In the genomic region with DNA sequence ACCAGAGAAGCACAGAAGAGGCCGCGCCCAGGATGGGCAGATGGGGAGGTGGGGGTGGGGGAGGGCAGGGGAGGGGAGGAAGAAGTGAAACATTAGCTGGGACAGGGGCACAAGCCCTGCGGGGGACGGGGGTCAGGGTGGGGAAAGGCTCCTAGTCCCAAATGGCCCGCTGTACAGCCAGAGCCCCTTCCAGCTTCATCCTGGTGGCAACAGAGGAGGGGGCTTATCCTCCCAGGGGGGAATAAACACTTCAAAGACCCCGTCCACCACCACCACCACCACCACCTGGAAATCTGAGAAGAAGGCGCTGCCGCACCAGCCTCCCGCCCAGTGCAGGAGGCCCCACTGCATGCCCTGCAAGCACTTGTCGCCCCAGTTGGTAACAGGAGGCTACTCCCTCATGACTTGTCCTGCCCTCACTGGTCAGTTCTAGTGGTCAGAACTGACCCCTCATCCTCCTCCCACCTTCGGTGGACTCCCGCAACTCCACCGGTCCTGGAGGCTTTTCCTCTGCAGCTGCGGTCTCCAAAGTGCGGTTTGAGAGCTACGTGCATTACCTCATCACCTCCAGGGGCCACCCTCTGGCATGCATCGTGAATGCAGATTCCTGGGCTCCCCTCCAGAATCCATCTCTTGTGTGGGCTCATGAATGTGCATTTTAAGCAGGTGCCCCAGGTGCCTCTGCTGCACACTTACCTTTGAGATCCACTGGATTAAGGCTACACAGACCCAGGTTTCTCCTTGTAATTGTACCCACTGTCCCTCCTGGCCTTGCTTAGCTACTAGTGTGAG, we compare ENCODE assay signal across 25 cellular contexts.
DNase-seq lines count a peak whose midpoint lies in the region; ATAC-seq and TF ChIP-seq lines count a peak whose summit lies in the region.
"Had no signal": no experiment of that assay in that cellular context is flagged by ENCODE, and none has a peak within 500 bp of the region (broad histone marks: within the 10 kb centered on the region; RNA-seq: fewer than 3 reads in every experiment).

No MANE protein-coding gene starts in this region.

- 83% methylated on average over 17 of the region's 17 CpGs for WGBS in SK-N-SH (ENCODE audit: low lambda C conversion rate)

- POLR2A ChIA-PET in SK-N-SH (lab: Yijun Ruan, JAX), result no interaction called here
- POLR2A ChIA-PET in naive thymus-derived CD8-positive, alpha-beta T cell (lab: Charles Lee), result no interaction called here

- H3K4me1 Mint-ChIP-seq in naive thymus-derived CD8-positive, alpha-beta T cell, result no peaks in the 10 kb centered on the region
- H3K4me1 Mint-ChIP-seq: activated naive CD8-positive, alpha-beta T cell treated with anti-CD3 and anti-CD28 coated beads, Interleukin-2, amount 10 ng/mL, durations not matched to agents 7 days and 5 days; B cell; stimulated activated effector memory CD8-positive, alpha-beta T cell treated with anti-CD3 and anti-CD28 coated beads, Interleukin-12 subunit alpha, Interleukin-12 subunit beta, amount 100 ng/mL, for 72 hours had no signal

- no peaks in the 10 kb centered on the region for H3K9me3 ChIP-seq in SK-N-SH
- H3K9me3 ChIP-seq: transverse colon had no signal

- H3K4me3 Mint-ChIP-seq in naive thymus-derived CD8-positive, alpha-beta T cell, result no peak overlapping the region
- H3K4me3 Mint-ChIP-seq: activated naive CD8-positive, alpha-beta T cell treated with anti-CD3 and anti-CD28 coated beads, Interleukin-2, amount 10 ng/mL, durations not matched to agents 7 days and 5 days; activated T-cell treated with anti-CD3 and anti-CD28 coated beads, Interleukin-2, amount 50 U/mL, for 24 hours; B cell; CD8-positive, alpha-beta T cell; effector memory CD8-positive, alpha-beta T cell; HFFc6; stimulated activated effector memory CD8-positive, alpha-beta T cell treated with anti-CD3 and anti-CD28 coated beads, Interleukin-12 subunit alpha, Interleukin-12 subunit beta, amount 100 ng/mL, for 72 hours had no signal

- peaks cover 4% of the 10 kb centered on the region for H3F3A ChIP-seq in SK-N-SH (replicated peaks; ENCODE audit: insufficient read depth)

- H3K27me3 ChIP-seq in SK-N-SH (ENCODE audit: insufficient read depth), result no peaks in the 10 kb centered on the region; the same call in 1 of the 2 replicates

- intact Hi-C loops in sciatic nerve (cut with DNase I), result no loop called here

- no peak for DNase-seq in SK-N-SH
- DNase-seq in NCI-H69 (lab: John Stamatoyannopoulos, UW), result peak; percentile 60
- peak; percentile 55 for DNase-seq in left kidney (ENCODE audit: low read depth, low spot score)
- DNase-seq in sciatic nerve (ENCODE audit: low spot score), result no peak
- DNase-seq in naive thymus-derived CD8-positive, alpha-beta T cell, result no peak
- DNase-seq: ACHN; activated gamma-delta T cell; activated naive CD8-positive, alpha-beta T cell treated with anti-CD3 and anti-CD28 coated beads, Interleukin-2, amount 10 ng/mL, durations not matched to agents 7 days and 5 days; activated T-cell treated with anti-CD3 and anti-CD28 coated beads, Interleukin-2, amount 50 U/mL, for 24 hours; aorta; CD8-positive, alpha-beta T cell; effector memory CD8-positive, alpha-beta T cell; glutamatergic neuron; HFFc6; NCI-H1092; NCI-H1694; NCI-H524 treated with DMSO at 0.1 percent for 48 hours; transverse colon had no signal

- CTCF ChIA-PET in SK-N-SH (lab: Yijun Ruan, JAX), result interaction anchor here (0.7 to 7.8 kb wide), 8 partner anchors 12 to 201 kb away, joined by 3 to 57 read pairs (median 4); a partner anchor contains a TSS

- H3K79me2 ChIP-seq in SK-N-SH (ENCODE audit: insufficient read depth), result no peaks in the 10 kb centered on the region

- H3K4me1 ChIP-seq in SK-N-SH (ENCODE audit: control insufficient read depth in 1 of 2, insufficient read depth in 2 of 2, low read depth in 1 of 2, low read length in 1 of 2), result no peaks in the 10 kb centered on the region
- H3K4me1 ChIP-seq: transverse colon had no signal

- H3K27ac Mint-ChIP-seq in naive thymus-derived CD8-positive, alpha-beta T cell, result no peak overlapping the region
- H3K27ac Mint-ChIP-seq: activated naive CD8-positive, alpha-beta T cell treated with anti-CD3 and anti-CD28 coated beads, Interleukin-2, amount 10 ng/mL, durations not matched to agents 7 days and 5 days; activated T-cell treated with anti-CD3 and anti-CD28 coated beads, Interleukin-2, amount 50 U/mL, for 24 hours; B cell; CD8-positive, alpha-beta T cell; effector memory CD8-positive, alpha-beta T cell; HFFc6; stimulated activated effector memory CD8-positive, alpha-beta T cell treated with anti-CD3 and anti-CD28 coated beads, Interleukin-12 subunit alpha, Interleukin-12 subunit beta, amount 100 ng/mL, for 72 hours had no signal

- H3K36me3 ChIP-seq in SK-N-SH (replicated peaks in 1 of 2; ENCODE audit: control insufficient read depth in 1 of 2, insufficient read depth in 2 of 2, low read length in 1 of 2), result no peaks in the 10 kb centered on the region
- H3K36me3 ChIP-seq: transverse colon had no signal

- H3K27ac ChIP-seq in SK-N-SH (ENCODE audit: low read depth in 2 of 2, low read length in 1 of 2), result no peak overlapping the region
- H3K27ac ChIP-seq: coronary artery, transverse colon had no signal

- H3K36me3 Mint-ChIP-seq in naive thymus-derived CD8-positive, alpha-beta T cell, result no peaks in the 10 kb centered on the region
- H3K36me3 Mint-ChIP-seq: activated naive CD8-positive, alpha-beta T cell treated with anti-CD3 and anti-CD28 coated beads, Interleukin-2, amount 10 ng/mL, durations not matched to agents 7 days and 5 days; CD8-positive, alpha-beta T cell; stimulated activated effector memory CD8-positive, alpha-beta T cell treated with anti-CD3 and anti-CD28 coated beads, Interleukin-12 subunit alpha, Interleukin-12 subunit beta, amount 100 ng/mL, for 72 hours had no signal

- peak; percentile 24; the same call in 1 of the 3 replicates for ATAC-seq in SK-N-SH treated with all-trans-retinoic acid at 6 μM for 48 hours
- peak; percentile 24 for ATAC-seq in sciatic nerve
- no peak for ATAC-seq in GM18520 (IDR thresholded peaks at IDR 0.05; ENCODE audit: unreplicated experiment)
- no peak for ATAC-seq in HG03108 (IDR thresholded peaks at IDR 0.05; ENCODE audit: unreplicated experiment)
- no peak for ATAC-seq in naive thymus-derived CD8-positive, alpha-beta T cell
- ATAC-seq: CD8-positive, alpha-beta T cell; effector memory CD8-positive, alpha-beta T cell; GM12878; stimulated activated effector memory CD8-positive, alpha-beta T cell treated with anti-CD3 and anti-CD28 coated beads, Interleukin-12 subunit alpha, Interleukin-12 subunit beta, amount 100 ng/mL, for 72 hours had no signal

- H3K27me3 Mint-ChIP-seq in naive thymus-derived CD8-positive, alpha-beta T cell, result peaks cover 4 to 54% (median 25%) of the 10 kb centered on the region in 5 donors

- no peak for TF ChIP-seq RAD21 in SK-N-SH (IDR thresholded peaks at IDR 0.05; ENCODE audit: low read length)

- H4K20me1 ChIP-seq in SK-N-SH (ENCODE audit: insufficient read depth), result no peaks in the 10 kb centered on the region

- H3K4me3 ChIP-seq in SK-N-SH (ENCODE audit: low read depth in 2 of 2, low read length in 1 of 2), result no peak overlapping the region
- H3K4me3 ChIP-seq: coronary artery, GM12878, transverse colon had no signal

- no peaks in the 10 kb centered on the region for H3K9me2 ChIP-seq in SK-N-SH

- no peak for TF ChIP-seq CTCF in SK-N-SH (IDR thresholded peaks at IDR 0.05)

- no peak overlapping the region for H2AFZ ChIP-seq in SK-N-SH (ENCODE audit: low read depth)

- no peak overlapping the region for H3K4me2 ChIP-seq in SK-N-SH

- H3K9ac ChIP-seq in SK-N-SH, result no peak overlapping the region

- no peaks in the 10 kb centered on the region for H3K9me3 Mint-ChIP-seq in naive thymus-derived CD8-positive, alpha-beta T cell
- H3K9me3 Mint-ChIP-seq: activated naive CD8-positive, alpha-beta T cell treated with anti-CD3 and anti-CD28 coated beads, Interleukin-2, amount 10 ng/mL, durations not matched to agents 7 days and 5 days; activated T-cell treated with anti-CD3 and anti-CD28 coated beads, Interleukin-2, amount 50 U/mL, for 24 hours; CD8-positive, alpha-beta T cell; effector memory CD8-positive, alpha-beta T cell; HFFc6; stimulated activated effector memory CD8-positive, alpha-beta T cell treated with anti-CD3 and anti-CD28 coated beads, Interleukin-12 subunit alpha, Interleukin-12 subunit beta, amount 100 ng/mL, for 72 hours had no signal

- no peak for TF ChIP-seq EP300 in SK-N-SH (IDR thresholded peaks at IDR 0.05; ENCODE audit: borderline replicate concordance in 1 of 2, low read depth in 1 of 2, low read length in 1 of 2)

TF ChIP-seq in SK-N-SH treated with all-trans-retinoic acid at 6 μM for 48 hours, 23 proteins besides CTCF, POLR2A, EP300 and RAD21 (continues in another document):
- TF ChIP-seq ESRRG (CRISPR knock-in tag; IDR thresholded peaks at IDR 0.05), result no peak
- TF ChIP-seq OSR1 (CRISPR knock-in tag; IDR thresholded peaks at IDR 0.05), result no peak
- TF ChIP-seq ZC3H10 (CRISPR knock-in tag; IDR thresholded peaks at IDR 0.05), result no peak
- TF ChIP-seq PPARA (CRISPR knock-in tag; IDR thresholded peaks at IDR 0.05; ENCODE audit: borderline replicate concordance), result no peak
- TF ChIP-seq ZNF8 (CRISPR knock-in tag; IDR thresholded peaks at IDR 0.05), result no peak
- no peak for TF ChIP-seq ZFP30 (CRISPR knock-in tag; IDR thresholded peaks at IDR 0.05)

TF ChIP-seq in SK-N-SH, 30 proteins besides CTCF, POLR2A, EP300 and RAD21:
- TF ChIP-seq GATA2 (CRISPR knock-in tag; IDR thresholded peaks at IDR 0.05) (no peak), RFX5 (IDR thresholded peaks at IDR 0.05; ENCODE audit: low read length) (no peak), NRF1 (IDR thresholded peaks at IDR 0.05; ENCODE audit: low read depth, low read length) (no peak), MEF2A (IDR thresholded peaks at IDR 0.05; ENCODE audit: borderline replicate concordance, low read depth) (no peak)
- TF ChIP-seq, protein P1, sequence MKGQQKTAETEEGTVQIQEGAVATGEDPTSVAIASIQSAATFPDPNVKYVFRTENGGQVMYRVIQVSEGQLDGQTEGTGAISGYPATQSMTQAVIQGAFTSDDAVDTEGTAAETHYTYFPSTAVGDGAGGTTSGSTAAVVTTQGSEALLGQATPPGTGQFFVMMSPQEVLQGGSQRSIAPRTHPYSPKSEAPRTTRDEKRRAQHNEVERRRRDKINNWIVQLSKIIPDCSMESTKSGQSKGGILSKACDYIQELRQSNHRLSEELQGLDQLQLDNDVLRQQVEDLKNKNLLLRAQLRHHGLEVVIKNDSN (IDR thresholded peaks at IDR 0.05; ENCODE audit: borderline replicate concordance, low read depth), result no peak

Comparison
In these comparisons a context has a peak if more than half of its experiments do, and no peak if none do; other contexts are left out.
1. ATAC-seq: peak in SK-N-SH treated with all-trans-retinoic acid at 6 μM for 48 hours (single experiment) and sciatic nerve (single experiment); none in GM18520 (single experiment), HG03108 (single experiment) and naive thymus-derived CD8-positive, alpha-beta T cell (0 of 2).
2. DNase-seq: peak in NCI-H69 (single experiment) and left kidney (single experiment); none in SK-N-SH (single experiment), sciatic nerve (single experiment) and naive thymus-derived CD8-positive, alpha-beta T cell (0 of 10).